12 cellular contexts compared by ENCODE assay signal in genomic region chr2:15041429-15041837, GRCh38.
DNase-seq lines count a peak whose midpoint lies in the region; ATAC-seq lines count a peak whose summit lies in the region.
"Had no signal": no experiment of that assay in that cellular context is flagged by ENCODE, and none has a peak within 500 bp of the region (broad histone marks: within the 10 kb centered on the region; RNA-seq: fewer than 3 reads in every experiment).

No MANE protein-coding gene starts in this region.

- peak; percentile 48 for DNase-seq in NCI-H146 (lab: John Stamatoyannopoulos, UW)
- peak; percentile 85 to 88 for DNase-seq in SJCRH30
- peak; percentile 59 for DNase-seq in left lobe of liver (ENCODE audit: low spot score)
- DNase-seq in stimulated activated naive CD4-positive, alpha-beta T cell treated with Interleukin-2 at 50 U/mL for 16 hours (lab: John Stamatoyannopoulos, UW), result no peak
- DNase-seq in dermis blood vessel endothelial cell, result no peak
- DNase-seq: activated CD8-positive, alpha-beta memory T cell treated with anti-CD3 and anti-CD28 coated beads for 24 hours; activated effector memory CD4-positive, alpha-beta T cell treated with anti-CD3 and anti-CD28 coated beads, Interleukin-2, amount 50 U/mL, for 16 hours; brain microvascular endothelial cell; OCI-M1 had no signal

- peak; percentile 83 for ATAC-seq in left lobe of liver
- ATAC-seq in GM21723 (IDR thresholded peaks at IDR 0.05; ENCODE audit: unreplicated experiment), result no peak

- H3K27ac ChIP-seq in SJCRH30, result no peak overlapping the region
- peak overlapping the region; percentile 67 for H3K27ac ChIP-seq in subcutaneous abdominal adipose tissue (ENCODE audit: low read depth, low read length)
- H3K27ac ChIP-seq: brain microvascular endothelial cell, suprapubic skin had no signal

- H3K9me3 ChIP-seq in SJCRH30 (replicated peaks) (no peaks in the 10 kb centered on the region), subcutaneous abdominal adipose tissue (ENCODE audit: control insufficient read depth in 5 of 5, low read length in 5 of 5) (no peaks in the 10 kb centered on the region)
- H3K9me3 ChIP-seq: suprapubic skin had no signal

- H3K4me1 ChIP-seq in SJCRH30 (peaks cover 25% of the 10 kb centered on the region), subcutaneous abdominal adipose tissue (ENCODE audit: control insufficient read depth in 5 of 5, insufficient read depth in 5 of 5, low read length in 5 of 5) (peaks cover 0 to 33% (median 20%) of the 10 kb centered on the region in 5 donors)
- H3K4me1 ChIP-seq: suprapubic skin had no signal

- H3K27me3 ChIP-seq in SJCRH30 (no peaks in the 10 kb centered on the region), subcutaneous abdominal adipose tissue (ENCODE audit: control insufficient read depth in 5 of 5, insufficient read depth in 4 of 5, low read length in 5 of 5) (no peaks in the 10 kb centered on the region)
- H3K27me3 ChIP-seq: brain microvascular endothelial cell, suprapubic skin had no signal

- no peak overlapping the region for H3K9ac ChIP-seq in subcutaneous abdominal adipose tissue (ENCODE audit: low read length in 5 of 5)

- H3K4me3 ChIP-seq in SJCRH30, result no peak overlapping the region
- no peak overlapping the region for H3K4me3 ChIP-seq in subcutaneous abdominal adipose tissue (ENCODE audit: low read depth in 1 of 5, low read length in 5 of 5)
- H3K4me3 ChIP-seq: suprapubic skin had no signal

- no peaks in the 10 kb centered on the region for H3K36me3 ChIP-seq in SJCRH30
- no peaks in the 10 kb centered on the region for H3K36me3 ChIP-seq in subcutaneous abdominal adipose tissue (ENCODE audit: control insufficient read depth in 5 of 5, insufficient read depth in 5 of 5, low read length in 5 of 5)
- H3K36me3 ChIP-seq: brain microvascular endothelial cell, suprapubic skin had no signal

Comparison
In these comparisons a context has a peak if more than half of its experiments do, and no peak if none do; other contexts are left out.
1. DNase-seq: peak in NCI-H146 (single experiment), SJCRH30 (2 of 2) and left lobe of liver (single experiment); none in stimulated activated naive CD4-positive, alpha-beta T cell treated with Interleukin-2 at 50 U/mL for 16 hours (single experiment) and dermis blood vessel endothelial cell (single experiment).